ENCODE assay signal across 13 cellular contexts in the genomic region with DNA sequence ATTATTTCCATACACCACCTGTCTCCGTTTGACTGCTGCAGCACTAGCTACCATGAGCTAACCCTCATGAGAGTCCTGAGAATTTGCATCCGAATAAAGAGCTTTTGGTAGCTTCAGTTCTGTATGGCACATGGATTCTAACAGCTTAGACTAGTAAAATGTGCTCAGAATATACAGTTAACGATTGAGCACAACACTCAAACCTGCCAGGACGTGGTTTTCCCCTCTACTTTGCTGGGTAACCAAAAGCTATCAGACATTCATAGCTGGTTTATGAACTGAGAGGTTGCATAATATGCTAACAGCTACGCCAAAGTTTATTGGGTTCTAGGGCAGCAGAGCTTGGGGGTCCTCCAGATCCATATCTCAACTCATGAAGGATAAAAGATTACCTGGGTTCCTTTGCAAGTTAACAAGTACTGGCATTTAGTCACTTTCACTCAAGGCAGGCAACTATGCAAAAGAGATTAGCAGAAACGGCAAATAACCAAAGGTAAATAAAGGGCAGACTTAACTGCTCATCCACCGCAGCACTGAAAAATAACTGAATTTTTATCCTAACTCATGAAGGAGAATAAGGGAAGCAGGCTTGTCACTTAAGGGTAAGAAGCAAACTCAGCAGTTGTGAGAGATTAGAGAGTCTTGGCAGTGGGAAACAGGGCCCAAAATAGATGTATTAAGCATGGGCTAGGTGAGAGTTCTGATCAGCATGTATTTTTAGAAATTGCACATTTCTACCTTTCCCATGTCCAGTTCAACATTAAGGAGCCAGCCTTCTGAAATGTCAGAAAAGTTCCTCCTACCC. TPM values are rescaled to one million over a fixed set of nuclear protein-coding genes. Genes with fewer than 3 reads are reported as not detected.
DNase-seq lines count a peak whose midpoint lies in the region; ATAC-seq, FAIRE-seq and TF ChIP-seq lines count a peak whose summit lies in the region.
"Had no signal": no experiment of that assay in that cellular context is flagged by ENCODE, and none has a peak within 500 bp of the region (broad histone marks: within the 10 kb centered on the region; RNA-seq: fewer than 3 reads in every experiment).

No MANE protein-coding gene starts in this region.

- peak overlapping the region; percentile 19 for H3K27ac Mint-ChIP-seq in T-helper 2 cell treated with Interferon-gamma antibody and Interleukin-4, amounts not matched to agents 5 μg/mL and 100 μg/mL, for 36 hours

- in situ Hi-C loops in HAP-1 (cut with MboI; ENCODE audit: low sequenced_read_pairs), result no loop called here

- no peaks in the 10 kb centered on the region for H3K27me3 ChIP-seq in DND-41 (ENCODE audit: insufficient read depth, low read length, poor library complexity)
- H3K27me3 ChIP-seq in HAP-1 (ENCODE audit: low read depth), result no peaks in the 10 kb centered on the region
- H3K27me3 ChIP-seq in left lung, result no peaks in the 10 kb centered on the region
- H3K27me3 ChIP-seq: esophagus squamous epithelium, Peyer's patch had no signal

- no peaks in the 10 kb centered on the region for H3K9me3 ChIP-seq in DND-41 (ENCODE audit: insufficient read depth, low read length, severe bottlenecking)
- H3K9me3 ChIP-seq in HAP-1, result no peaks in the 10 kb centered on the region
- H3K9me3 ChIP-seq in left lung, result no peaks in the 10 kb centered on the region
- H3K9me3 ChIP-seq: esophagus squamous epithelium, Peyer's patch had no signal

- no peaks in the 10 kb centered on the region for H3K36me3 Mint-ChIP-seq in T-helper 2 cell treated with Interferon-gamma antibody and Interleukin-4, amounts not matched to agents 5 μg/mL and 100 μg/mL, for 36 hours (ENCODE audit: low read depth)

- no peaks in the 10 kb centered on the region for H3K9me3 Mint-ChIP-seq in T-helper 2 cell treated with Interferon-gamma antibody and Interleukin-4, amounts not matched to agents 5 μg/mL and 100 μg/mL, for 36 hours

- ATAC-seq in DND-41 (ENCODE audit: insufficient read depth, low read depth) (peak; percentile 94), left lung (peak; percentile 21)
- ATAC-seq: left colon had no signal

- no peaks in the 10 kb centered on the region for H3K36me3 ChIP-seq in DND-41 (ENCODE audit: insufficient read depth, low read length)
- H3K36me3 ChIP-seq in HAP-1 (replicated peaks), result 0 out of 2 replicates have a peak, but pooled peaks cover under 1% of the 10 kb centered on the region
- no peaks in the 10 kb centered on the region for H3K36me3 ChIP-seq in left lung
- H3K36me3 ChIP-seq: esophagus squamous epithelium, Peyer's patch had no signal

- H3K4me1 ChIP-seq in DND-41 (ENCODE audit: insufficient read depth, low read length), result peaks cover 19% of the 10 kb centered on the region
- peaks cover 18% of the 10 kb centered on the region for H3K4me1 ChIP-seq in HAP-1
- peaks cover 15 to 46% of the 10 kb centered on the region in 2 donors for H3K4me1 ChIP-seq in left lung

- H3K4me3 ChIP-seq in DND-41 (ENCODE audit: low read depth in 1 of 2, low read length in 2 of 2) (no peak overlapping the region), HAP-1 (no peak overlapping the region), left lung (no peak overlapping the region)
- H3K4me3 ChIP-seq: esophagus squamous epithelium, Peyer's patch had no signal

- peak overlapping the region; percentile 67 for H3K27ac ChIP-seq in DND-41 (ENCODE audit: low read length)
- H3K27ac ChIP-seq in left lung, result peak overlapping the region in 1 of 2 donors; percentile 13
- H3K27ac ChIP-seq: esophagus squamous epithelium, Peyer's patch had no signal

- TF ChIP-seq CTCF in DND-41 (IDR thresholded peaks at IDR 0.05; ENCODE audit: borderline replicate concordance, extremely low read depth, low read length, poor library complexity, severe bottlenecking), result no peak
- no peak for TF ChIP-seq CTCF in left lung (IDR thresholded peaks at IDR 0.05)

- H4K20me1 ChIP-seq in DND-41 (ENCODE audit: insufficient read depth, low read length), result peaks cover 55% of the 10 kb centered on the region; the same call in 1 of the 2 replicates

- peaks cover 97% of the 10 kb centered on the region for H3K79me2 ChIP-seq in DND-41 (ENCODE audit: insufficient read depth, low read length)

- peak overlapping the region; percentile 28 for H3K4me3 Mint-ChIP-seq in T-helper 2 cell treated with Interferon-gamma antibody and Interleukin-4, amounts not matched to agents 5 μg/mL and 100 μg/mL, for 36 hours

- H3K4me2 ChIP-seq in DND-41 (ENCODE audit: insufficient read depth, low read length), result no peak overlapping the region

- no peak for FAIRE-seq in RCC 7860 (lab: Jason Lieb, UNC)

- no peak overlapping the region for H3K9ac ChIP-seq in DND-41 (ENCODE audit: low read depth, low read length)

- H2AFZ ChIP-seq in DND-41 (ENCODE audit: low read depth, low read length), result no peak overlapping the region

- H3K27me3 Mint-ChIP-seq in T-helper 2 cell treated with Interferon-gamma antibody and Interleukin-4, amounts not matched to agents 5 μg/mL and 100 μg/mL, for 36 hours (ENCODE audit: low read depth), result no peaks in the 10 kb centered on the region

- intact Hi-C loops in left lung (cut with DNase I), result no loop called here

- peaks cover 32% of the 10 kb centered on the region for H3K4me1 Mint-ChIP-seq in T-helper 2 cell treated with Interferon-gamma antibody and Interleukin-4, amounts not matched to agents 5 μg/mL and 100 μg/mL, for 36 hours (ENCODE audit: low read depth)

- DNase-seq in DND-41 (peak; percentile 50), HAP-1 (ENCODE audit: low spot score in 2 of 2) (peak; percentile 31 to 73), left lung (no peak), activated T-cell treated with anti-CD3 and anti-CD28 coated beads for 4 hours (no peak), RCC 7860 (ENCODE audit: low spot score) (no peak)
- peak; percentile 14 for DNase-seq in T-helper 2 cell treated with Interferon-gamma antibody and Interleukin-4, amounts not matched to agents 5 μg/mL and 100 μg/mL, for 36 hours (ENCODE audit: low spot score)
- no peak for DNase-seq in central memory CD4-positive, alpha-beta T cell
- DNase-seq in activated CD8-positive, alpha-beta memory T cell treated with anti-CD3 and anti-CD28 coated beads, Interleukin-2, amount 50 U/mL, for 4 hours, result no peak
- DNase-seq: activated CD4-positive, alpha-beta T cell treated with anti-CD3 and anti-CD28 coated beads for 48 hours; esophagus squamous epithelium; left colon; NCI-H2107; Peyer's patch had no signal

RNA-seq across cellular contexts. Expression of gene NUDT3, which starts 29.4 kb away (rescaled TPM):
- total RNA-seq in left lung, result 10 to 100 TPM; 21.1 to 27.9 TPM

Comparison
In these comparisons a context has a peak if more than half of its experiments do, and no peak if none do; other contexts are left out.
1. DNase-seq: peak in DND-41 (single experiment), HAP-1 (2 of 2) and T-helper 2 cell treated with Interferon-gamma antibody and Interleukin-4, amounts not matched to agents 5 μg/mL and 100 μg/mL, for 36 hours (single experiment); none in left lung (0 of 2), central memory CD4-positive, alpha-beta T cell (single experiment), activated T-cell treated with anti-CD3 and anti-CD28 coated beads for 4 hours (single experiment), RCC 7860 (single experiment) and activated CD8-positive, alpha-beta memory T cell treated with anti-CD3 and anti-CD28 coated beads, Interleukin-2, amount 50 U/mL, for 4 hours (single experiment).